ENCODE assay signal across 19 cellular contexts in the genomic region with DNA sequence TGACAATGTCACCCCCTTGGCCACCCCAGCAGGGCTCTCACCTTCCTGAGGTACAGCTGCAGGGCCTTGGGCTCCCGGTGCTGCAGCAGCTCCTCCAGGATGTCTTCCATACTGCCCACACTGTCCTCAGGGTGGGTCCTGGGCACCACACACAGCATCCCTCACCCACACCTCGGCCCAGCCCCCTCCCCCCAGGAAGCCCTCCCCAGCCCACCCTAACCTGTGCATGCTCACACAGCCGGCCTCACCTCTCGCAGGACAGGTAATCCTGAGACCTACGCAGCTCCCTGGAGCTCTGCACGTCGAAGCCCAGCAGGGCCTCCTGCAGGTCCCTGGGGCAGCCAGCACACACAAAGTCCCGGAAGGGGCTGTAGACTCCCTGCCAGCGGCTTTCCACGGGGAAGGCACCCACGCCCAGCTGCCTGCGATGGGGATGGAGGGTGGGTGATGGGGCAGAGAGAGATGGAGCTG. TPM values are rescaled to one million over a fixed set of nuclear protein-coding genes. Genes with fewer than 3 reads are reported as not detected.
"Had no signal": no experiment of that assay in that cellular context is flagged by ENCODE, and none has a peak within 500 bp of the region (broad histone marks: within the 10 kb centered on the region; RNA-seq: fewer than 3 reads in every experiment).

No MANE protein-coding gene starts in this region.

- H3K4me1 Mint-ChIP-seq: activated naive CD4-positive, alpha-beta T cell treated with anti-CD3 and anti-CD28 coated beads, Interleukin-2, amount 50 U/mL, for 24 hours; memory B cell had no signal

- H3K36me3 ChIP-seq: adrenal gland, colonic mucosa had no signal

- ATAC-seq: activated CD8-positive, alpha-beta T cell treated with anti-CD3 and anti-CD28 coated beads for 36 hours had no signal

- H3K27me3 Mint-ChIP-seq: activated CD8-positive, alpha-beta T cell treated with anti-CD3 and anti-CD28 coated beads for 36 hours; activated naive CD4-positive, alpha-beta T cell treated with anti-CD3 and anti-CD28 coated beads, Interleukin-2, amount 50 U/mL, for 24 hours had no signal

- H3K36me3 Mint-ChIP-seq: memory B cell had no signal

- H3K27ac Mint-ChIP-seq: activated CD8-positive, alpha-beta T cell treated with anti-CD3 and anti-CD28 coated beads for 36 hours; activated naive CD4-positive, alpha-beta T cell treated with anti-CD3 and anti-CD28 coated beads, Interleukin-2, amount 50 U/mL, for 24 hours; memory B cell had no signal

- DNase-seq: activated CD4-positive, alpha-beta T cell treated with anti-CD3 and anti-CD28 coated beads for 4 hours; activated CD8-positive, alpha-beta T cell treated with anti-CD3 and anti-CD28 coated beads for 36 hours; activated effector memory CD4-positive, alpha-beta T cell treated with anti-CD3 and anti-CD28 coated beads, Interleukin-2, amount 50 U/mL, for 16 hours; activated T-cell treated with anti-CD3 and anti-CD28 coated beads, Interleukin-2, amount 50 U/mL, for 48 hours; colonic mucosa; effector CD4-positive, alpha-beta T cell; stimulated activated CD4-positive, alpha-beta T cell treated with anti-CD3 and anti-CD28 coated beads, Interleukin-15, amount 100 ng/mL, for 24 hours; stimulated activated CD4-positive, alpha-beta T cell treated with anti-CD3 and anti-CD28 coated beads, Interleukin-4, amount 100 ng/mL, for 1 hour; stimulated activated naive CD4-positive, alpha-beta T cell; T-helper 2 cell had no signal

- H3K27ac ChIP-seq: colonic mucosa, esophagus muscularis mucosa, psoas muscle, tibial nerve had no signal

- H3K27me3 ChIP-seq: adrenal gland, colonic mucosa, esophagus muscularis mucosa, tibial nerve had no signal

- H3K4me3 ChIP-seq: adrenal gland, colonic mucosa, esophagus muscularis mucosa, psoas muscle, tibial nerve had no signal

- H3K9me3 ChIP-seq: adrenal gland, colonic mucosa, esophagus muscularis mucosa, psoas muscle, tibial nerve had no signal

- H3K4me3 Mint-ChIP-seq: activated CD8-positive, alpha-beta T cell treated with anti-CD3 and anti-CD28 coated beads for 36 hours; activated naive CD4-positive, alpha-beta T cell treated with anti-CD3 and anti-CD28 coated beads, Interleukin-2, amount 50 U/mL, for 24 hours; memory B cell; nephron had no signal

- H3K4me1 ChIP-seq: adrenal gland, colonic mucosa, tibial nerve had no signal

- H3K9me3 Mint-ChIP-seq: activated CD8-positive, alpha-beta T cell treated with anti-CD3 and anti-CD28 coated beads for 36 hours; activated naive CD4-positive, alpha-beta T cell treated with anti-CD3 and anti-CD28 coated beads, Interleukin-2, amount 50 U/mL, for 24 hours; memory B cell; nephron had no signal

RNA-seq across cellular contexts. Expression of a gene that starts 24.6 kb away (rescaled TPM):
- total RNA-seq: glomerular endothelial cell had no signal

RNA-seq across cellular contexts. Expression of a gene that starts 41.0 kb away (rescaled TPM):
- total RNA-seq: activated CD8-positive, alpha-beta T cell treated with anti-CD3 and anti-CD28 coated beads for 36 hours; colonic mucosa; glomerular endothelial cell; subcutaneous adipose tissue had no signal
